Comparison of ENCODE assay signal across 9 cellular contexts in the genomic region with DNA sequence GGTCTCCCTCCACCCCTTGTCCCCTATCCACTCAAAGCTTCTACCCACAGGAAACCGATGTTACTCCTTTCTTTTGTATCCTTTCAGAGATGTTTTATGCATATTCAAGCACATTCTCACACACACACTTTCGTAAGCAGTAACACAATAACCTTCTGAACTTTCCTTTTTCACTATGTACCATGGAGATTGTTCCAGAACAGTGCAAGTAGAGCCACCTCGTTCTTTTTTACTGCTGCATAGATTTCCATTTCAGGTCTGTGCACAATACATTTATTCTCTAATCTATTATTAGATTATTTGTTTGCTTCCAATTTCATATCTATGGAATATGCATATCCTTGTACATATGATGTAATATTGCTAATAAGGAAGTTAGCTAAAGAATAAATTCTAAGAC.
"Had no signal": no experiment of that assay in that cellular context is flagged by ENCODE, and none has a peak within 500 bp of the region (broad histone marks: within the 10 kb centered on the region; RNA-seq: fewer than 3 reads in every experiment).

No MANE protein-coding gene starts in this region.

- FAIRE-seq: H1, H54, HTR-8/SVneo had no signal

- H3K9ac ChIP-seq: KMS-11 had no signal

- H3K9me3 Mint-ChIP-seq: GM23338, H9 had no signal

- H3K4me2 ChIP-seq: GM23338, KMS-11 had no signal

- H3K27ac ChIP-seq: KMS-11 had no signal

- H3K27ac Mint-ChIP-seq: GM23338, H9 had no signal

- H3K4me3 ChIP-seq: GM23338 had no signal

- H3K4me3 Mint-ChIP-seq: GM23338, H9 had no signal

- H2AFZ ChIP-seq: GM23338 had no signal

- DNase-seq: H9, HCEC 1CT, IMR-90, KBM-7 had no signal

- ATAC-seq: GM23338 had no signal
